Comparison of ENCODE assay signal across 29 cellular contexts in the genomic region with DNA sequence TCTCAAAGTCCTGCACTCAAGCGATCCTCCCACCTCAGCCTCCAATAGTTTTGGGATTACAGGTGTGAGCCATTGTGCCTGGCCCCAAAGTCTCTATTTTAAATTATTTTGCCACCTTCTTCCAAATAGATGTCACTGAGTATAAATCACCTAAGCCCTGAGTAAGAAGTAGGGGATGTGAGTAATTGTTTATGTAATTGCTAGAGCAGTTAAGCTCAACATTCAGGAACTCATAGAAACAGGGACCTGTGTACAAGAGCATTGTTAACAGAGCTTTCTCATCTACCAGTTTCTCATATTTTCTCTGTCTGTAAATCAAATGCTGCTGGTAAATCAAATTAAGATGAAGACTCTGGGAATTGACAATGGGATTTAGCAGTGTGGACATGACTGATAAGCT. TPM values are rescaled to one million over a fixed set of nuclear protein-coding genes. Genes with fewer than 3 reads are reported as not detected.
DNase-seq lines count a peak whose midpoint lies in the region; ATAC-seq, FAIRE-seq and TF ChIP-seq lines count a peak whose summit lies in the region.
"Had no signal": no experiment of that assay in that cellular context is flagged by ENCODE, and none has a peak within 500 bp of the region (broad histone marks: within the 10 kb centered on the region; RNA-seq: fewer than 3 reads in every experiment).

No MANE protein-coding gene starts in this region.

- H3K4me1 Mint-ChIP-seq in HFFc6 (ENCODE audit: low read depth) (peaks cover 9% of the 10 kb centered on the region), astrocyte (ENCODE audit: low read depth, unreplicated experiment) (no peaks in the 10 kb centered on the region)
- H3K4me1 Mint-ChIP-seq: stimulated activated memory B cell treated with anti-CD40 and anti-IgM and Interleukin-4, amounts not matched to agents 10 μg/mL and 1 μg/mL and 100 μg/mL, for 72 hours; T-cell had no signal

- H2AFZ ChIP-seq in ACC112 (ENCODE audit: low read length, unreplicated experiment) = no peak overlapping the region
- no peak overlapping the region for H2AFZ ChIP-seq in astrocyte (ENCODE audit: low read depth, low read length)

- H3K9me3 ChIP-seq in astrocyte (ENCODE audit: insufficient read depth, low read depth, low read length) = no peaks in the 10 kb centered on the region
- H3K9me3 ChIP-seq: BLaER1, heart right ventricle, right atrium auricular region, spleen had no signal

- H3K27ac Mint-ChIP-seq in HFFc6 = peak overlapping the region; percentile 84
- H3K27ac Mint-ChIP-seq in astrocyte (ENCODE audit: unreplicated experiment) = no peak overlapping the region
- H3K27ac Mint-ChIP-seq: activated CD8-positive, alpha-beta T cell treated with anti-CD3 and anti-CD28 coated beads for 36 hours; stimulated activated memory B cell treated with anti-CD40 and anti-IgM and Interleukin-4, amounts not matched to agents 10 μg/mL and 1 μg/mL and 100 μg/mL, for 72 hours; T-cell had no signal

- no peak overlapping the region for H3K4me3 Mint-ChIP-seq in HFFc6
- no peak overlapping the region for H3K4me3 Mint-ChIP-seq in astrocyte (ENCODE audit: unreplicated experiment)
- H3K4me3 Mint-ChIP-seq: activated CD8-positive, alpha-beta T cell treated with anti-CD3 and anti-CD28 coated beads for 36 hours; naive thymus-derived CD8-positive, alpha-beta T cell; stimulated activated memory B cell treated with anti-CD40 and anti-IgM and Interleukin-4, amounts not matched to agents 10 μg/mL and 1 μg/mL and 100 μg/mL, for 72 hours; T-cell had no signal

- H3K36me3 Mint-ChIP-seq in HFFc6 (ENCODE audit: low read depth) = peaks cover 46% of the 10 kb centered on the region
- H3K36me3 Mint-ChIP-seq in astrocyte (ENCODE audit: low read depth, unreplicated experiment) = peaks cover 30% of the 10 kb centered on the region

- H3K27me3 Mint-ChIP-seq in HFFc6 (ENCODE audit: insufficient read depth) = no peaks in the 10 kb centered on the region; the same call in 1 of the 2 replicates
- no peaks in the 10 kb centered on the region for H3K27me3 Mint-ChIP-seq in astrocyte (ENCODE audit: low read depth, unreplicated experiment)
- H3K27me3 Mint-ChIP-seq: activated CD8-positive, alpha-beta T cell treated with anti-CD3 and anti-CD28 coated beads for 36 hours; naive thymus-derived CD8-positive, alpha-beta T cell; stimulated activated memory B cell treated with anti-CD40 and anti-IgM and Interleukin-4, amounts not matched to agents 10 μg/mL and 1 μg/mL and 100 μg/mL, for 72 hours; T-cell had no signal

- TF ChIP-seq CTCF in HFFc6 (IDR thresholded peaks at IDR 0.05) = no peak
- TF ChIP-seq CTCF in astrocyte (IDR thresholded peaks at IDR 0.05; ENCODE audit: insufficient read depth, low read depth, low read length) = no peak

- ATAC-seq in HG03039 (IDR thresholded peaks at IDR 0.05; ENCODE audit: unreplicated experiment) = no peak
- ATAC-seq: activated CD8-positive, alpha-beta T cell treated with anti-CD3 and anti-CD28 coated beads for 36 hours; heart right ventricle; left lobe of liver; naive thymus-derived CD8-positive, alpha-beta T cell; Right ventricle myocardium inferior; stimulated activated memory B cell treated with anti-CD40 and anti-IgM and Interleukin-4, amounts not matched to agents 10 μg/mL and 1 μg/mL and 100 μg/mL, for 72 hours; T-cell had no signal

- no peak overlapping the region for H3K9ac ChIP-seq in astrocyte (ENCODE audit: low read length)
- H3K9ac ChIP-seq: BLaER1 had no signal

- H3K27ac ChIP-seq in ACC112 (ENCODE audit: low read depth, low read length) (peak overlapping the region; percentile 45; the same call in 1 of the 2 replicates), astrocyte (ENCODE audit: low read depth, low read length) (no peak overlapping the region)
- H3K27ac ChIP-seq: BLaER1, cardiac muscle cell, heart right ventricle, right atrium auricular region, spleen had no signal

- H3K27me3 ChIP-seq in ACC112 (ENCODE audit: insufficient read depth, low read length) (no peaks in the 10 kb centered on the region), astrocyte (ENCODE audit: insufficient read depth, low read length) (no peaks in the 10 kb centered on the region)
- H3K27me3 ChIP-seq: BLaER1, cardiac muscle cell, heart right ventricle, right atrium auricular region, spleen had no signal

- H3K4me2 ChIP-seq in astrocyte (ENCODE audit: low read length) = peak overlapping the region; percentile 15
- H3K4me2 ChIP-seq: BLaER1 had no signal

- H3K36me3 ChIP-seq in ACC112 (ENCODE audit: insufficient read depth, low read length) (peaks cover 46% of the 10 kb centered on the region), astrocyte (ENCODE audit: insufficient read depth, low read length) (peaks cover 34% of the 10 kb centered on the region)

- H4K20me1 ChIP-seq in astrocyte (ENCODE audit: insufficient read depth, low read length) = peaks cover 12% of the 10 kb centered on the region
- H4K20me1 ChIP-seq: BLaER1 had no signal

- no peak overlapping the region for H3K4me3 ChIP-seq in ACC112 (ENCODE audit: low read depth, low read length)
- no peak overlapping the region for H3K4me3 ChIP-seq in astrocyte (ENCODE audit: insufficient read depth, low read depth, low read length)
- H3K4me3 ChIP-seq: BLaER1, cardiac muscle cell, heart right ventricle, right atrium auricular region, spleen had no signal

- H3K79me2 ChIP-seq in ACC112 (ENCODE audit: control insufficient read depth, insufficient read depth, low read length, unreplicated experiment) = peaks cover 8% of the 10 kb centered on the region
- H3K79me2 ChIP-seq in astrocyte (ENCODE audit: insufficient read depth, low read length) = no peaks in the 10 kb centered on the region

- FAIRE-seq in astrocyte (lab: Jason Lieb, UNC) = no peak
- FAIRE-seq: TTC549 had no signal

- peaks cover 10% of the 10 kb centered on the region for H3K4me1 ChIP-seq in ACC112 (ENCODE audit: control insufficient read depth, insufficient read depth, low read length, unreplicated experiment)
- H3K4me1 ChIP-seq in astrocyte (ENCODE audit: insufficient read depth, low read length) = no peaks in the 10 kb centered on the region
- H3K4me1 ChIP-seq: heart right ventricle, right atrium auricular region, spleen had no signal

- DNase-seq in HFFc6 = peak; percentile 35
- DNase-seq in astrocyte (ENCODE audit: low read depth) = peak; percentile 48
- DNase-seq in iris pigment epithelial cell (ENCODE audit: low read depth) = peak; percentile 80
- DNase-seq in NCI-H1092 (lab: John Stamatoyannopoulos, UW) = no peak
- DNase-seq in SKM-1 treated with dmso at 0.1 percent for 144 hours (lab: John Stamatoyannopoulos, UW; ENCODE audit: unreplicated experiment) = no peak
- no peak for DNase-seq in iPS-NIHi7 (ENCODE audit: extremely low spot score)
- DNase-seq: activated CD4-positive, CD25-positive, alpha-beta regulatory T cell treated with anti-CD3 and anti-CD28 coated beads, Interleukin-2, amount 50 U/mL, for 72 hours; activated CD8-positive, alpha-beta T cell treated with anti-CD3 and anti-CD28 coated beads for 36 hours; amniotic stem cell; COR-L47; cortex of kidney; DND-41; heart right ventricle; naive thymus-derived CD8-positive, alpha-beta T cell; NCI-H1417 treated with DMSO at 0.1 percent for 48 hours; NCI-H2107; NCI-H446 treated with DMSO at 0.1 percent for 48 hours; spleen; stimulated activated CD4-positive, alpha-beta T cell treated with anti-CD3 and anti-CD28 coated beads, Interleukin-2, amount 100 ng/mL, for 48 hours; T-cell had no signal

- H3K9me3 Mint-ChIP-seq in HFFc6 (no peaks in the 10 kb centered on the region), astrocyte (ENCODE audit: unreplicated experiment) (no peaks in the 10 kb centered on the region)
- H3K9me3 Mint-ChIP-seq: activated CD8-positive, alpha-beta T cell treated with anti-CD3 and anti-CD28 coated beads for 36 hours; naive thymus-derived CD8-positive, alpha-beta T cell; stimulated activated memory B cell treated with anti-CD40 and anti-IgM and Interleukin-4, amounts not matched to agents 10 μg/mL and 1 μg/mL and 100 μg/mL, for 72 hours; T-cell had no signal

RNA-seq across cellular contexts. Expression of gene CDK7, which starts 26.3 kb away (rescaled TPM):
- 10 to 100 TPM; 46.9 to 61.0 (median 54.1) TPM for total RNA-seq in HFFc6 (2021; fragmentation: NEBNext Ultra II Directional; extraction: Animal tissue kit (Norgen Biotek cat#: 25700))
- total RNA-seq in astrocyte = 53.6 and 58.3 TPM in 2 replicates

Comparison
In these comparisons a context has a peak if more than half of its experiments do, and no peak if none do; other contexts are left out.
1. DNase-seq: peak in HFFc6 (single experiment), astrocyte (single experiment) and iris pigment epithelial cell (single experiment); none in NCI-H1092 (single experiment), SKM-1 treated with dmso at 0.1 percent for 144 hours (single experiment) and iPS-NIHi7 (single experiment).